28 cellular contexts compared by ENCODE assay signal in genomic region chrX:29941292-29941691, GRCh38.
A peak's percentile ranks its signal among the peaks of the same experiment; 100 is the strongest.
DNase-seq lines count a peak whose midpoint lies in the region; ATAC-seq and TF ChIP-seq lines count a peak whose summit lies in the region.
"Had no signal": no experiment of that assay in that cellular context is flagged by ENCODE, and none has a peak within 500 bp of the region (broad histone marks: within the 10 kb centered on the region; RNA-seq: fewer than 3 reads in every experiment).

No MANE protein-coding gene starts in this region.

- no peak overlapping the region for H2AFZ ChIP-seq in hepatocyte
- H2AFZ ChIP-seq: GM23338 had no signal

- peaks cover 27% of the 10 kb centered on the region for H3K4me1 ChIP-seq in cardiac muscle cell (ENCODE audit: low read depth)
- no peaks in the 10 kb centered on the region for H3K4me1 ChIP-seq in hepatocyte (ENCODE audit: insufficient read depth)
- H3K4me1 ChIP-seq in left lung: no peaks in the 10 kb centered on the region
- H3K4me1 ChIP-seq in CD8-positive, alpha-beta memory T cell (ENCODE audit: insufficient read depth, low read length): no peaks in the 10 kb centered on the region
- H3K4me1 ChIP-seq: SJSA1, vagina had no signal

- in situ Hi-C loops in brain microvascular endothelial cell (cut with HindIII; ENCODE audit: low pct_ligation_motif_present, low sequenced_read_pairs): no loop called here

- intact Hi-C loops in left ventricle myocardium superior (cut with micrococcal nuclease): no loop called here
- intact Hi-C loops in left lung (cut with DNase I): no loop called here
- intact Hi-C loops in activated CD8-positive, alpha-beta T cell treated with anti-CD3 and anti-CD28 coated beads for 36 hours (cut with micrococcal nuclease): no loop called here

- H3K9me3 Mint-ChIP-seq in naive thymus-derived CD8-positive, alpha-beta T cell: peaks cover 0 to 4% (median 0%) of the 10 kb centered on the region in 9 donors
- H3K9me3 Mint-ChIP-seq in CD8-positive, alpha-beta memory T cell: peaks cover 0 to 2% (median 0%) of the 10 kb centered on the region in 5 donors
- no peaks in the 10 kb centered on the region for H3K9me3 Mint-ChIP-seq in activated CD8-positive, alpha-beta T cell treated with anti-CD3 and anti-CD28 coated beads for 36 hours
- H3K9me3 Mint-ChIP-seq: activated CD4-positive, alpha-beta memory T cell treated with anti-CD3 and anti-CD28 coated beads for 36 hours; activated naive CD8-positive, alpha-beta T cell treated with anti-CD3 and anti-CD28 coated beads, Interleukin-2, amount 10 ng/mL, durations not matched to agents 7 days and 5 days; GM23338; HFFc6; natural killer cell treated with Interleukin-12 subunit alpha and Interleukin-12 subunit beta and Interleukin-15 and Interleukin-18, amount 100 ng/mL, for 72 hours; stimulated activated naive CD8-positive, alpha-beta T cell treated with anti-CD3 and anti-CD28 coated beads, Interleukin-15, Interleukin-2, amounts not matched to agents 100 ng/mL and 50 ng/mL, for 24 hours had no signal

- H3K9me3 ChIP-seq in cardiac muscle cell (ENCODE audit: low read depth) (no peaks in the 10 kb centered on the region), hepatocyte (ENCODE audit: low read depth) (no peaks in the 10 kb centered on the region), left lung (no peaks in the 10 kb centered on the region)
- no peaks in the 10 kb centered on the region for H3K9me3 ChIP-seq in CD8-positive, alpha-beta memory T cell (ENCODE audit: low read length)
- H3K9me3 ChIP-seq: SJSA1, vagina had no signal

- ATAC-seq in left ventricle myocardium superior (no peak), left lung (no peak)
- ATAC-seq in naive thymus-derived CD8-positive, alpha-beta T cell: no peak
- ATAC-seq in activated CD8-positive, alpha-beta T cell treated with anti-CD3 and anti-CD28 coated beads for 36 hours: no peak
- ATAC-seq: CD8-positive, alpha-beta T cell; GM23338; left lobe of liver; natural killer cell treated with Interleukin-12 subunit alpha and Interleukin-12 subunit beta and Interleukin-15 and Interleukin-18, amount 100 ng/mL, for 72 hours; T-cell had no signal

- no peaks in the 10 kb centered on the region for H3K79me2 ChIP-seq in hepatocyte

- no peaks in the 10 kb centered on the region for H3K27me3 ChIP-seq in cardiac muscle cell
- no peaks in the 10 kb centered on the region for H3K27me3 ChIP-seq in brain microvascular endothelial cell (replicated peaks)
- no peaks in the 10 kb centered on the region for H3K27me3 ChIP-seq in hepatocyte
- H3K27me3 ChIP-seq in left lung: no peaks in the 10 kb centered on the region
- no peaks in the 10 kb centered on the region for H3K27me3 ChIP-seq in CD8-positive, alpha-beta memory T cell (ENCODE audit: insufficient read depth, low read length, poor library complexity, severe bottlenecking)
- H3K27me3 ChIP-seq: SJSA1, vagina had no signal

- H3K4me3 Mint-ChIP-seq in naive thymus-derived CD8-positive, alpha-beta T cell: no peak overlapping the region
- H3K4me3 Mint-ChIP-seq in CD8-positive, alpha-beta memory T cell: no peak overlapping the region
- no peak overlapping the region for H3K4me3 Mint-ChIP-seq in activated CD8-positive, alpha-beta T cell treated with anti-CD3 and anti-CD28 coated beads for 36 hours
- H3K4me3 Mint-ChIP-seq: activated CD4-positive, alpha-beta memory T cell treated with anti-CD3 and anti-CD28 coated beads for 36 hours; activated naive CD8-positive, alpha-beta T cell treated with anti-CD3 and anti-CD28 coated beads, Interleukin-2, amount 10 ng/mL, durations not matched to agents 7 days and 5 days; CD8-positive, alpha-beta T cell; GM23338; HFFc6; IgD-negative memory B cell; natural killer cell treated with Interleukin-12 subunit alpha and Interleukin-12 subunit beta and Interleukin-15 and Interleukin-18, amount 100 ng/mL, for 72 hours; stimulated activated naive CD8-positive, alpha-beta T cell treated with anti-CD3 and anti-CD28 coated beads, Interleukin-15, Interleukin-2, amounts not matched to agents 100 ng/mL and 50 ng/mL, for 24 hours; T-cell had no signal

- POLR2A ChIA-PET in naive thymus-derived CD8-positive, alpha-beta T cell (lab: Charles Lee): no interaction called here
- POLR2A ChIA-PET in CD8-positive, alpha-beta memory T cell (lab: Charles Lee): no interaction called here
- POLR2A ChIA-PET in activated CD8-positive, alpha-beta T cell treated with anti-CD3 and anti-CD28 coated beads for 36 hours (lab: Charles Lee): no interaction called here

- DNase-seq in cardiac muscle cell (ENCODE audit: low read depth in 1 of 2, low spot score in 1 of 2) (peak; percentile 33 to 60), left ventricle myocardium superior (no peak), brain microvascular endothelial cell (peak; percentile 45), hepatocyte (ENCODE audit: low spot score) (peak; percentile 19), left lung (no peak)
- no peak for DNase-seq in naive thymus-derived CD8-positive, alpha-beta T cell
- DNase-seq in CD8-positive, alpha-beta memory T cell: no peak
- no peak for DNase-seq in activated CD8-positive, alpha-beta T cell treated with anti-CD3 and anti-CD28 coated beads for 36 hours
- DNase-seq: activated CD4-positive, alpha-beta memory T cell treated with anti-CD3 and anti-CD28 coated beads for 36 hours; activated CD4-positive, CD25-positive, alpha-beta regulatory T cell treated with anti-CD3 and anti-CD28 coated beads, Interleukin-2, amount 50 U/mL, for 72 hours; activated effector memory CD4-positive, alpha-beta T cell treated with anti-CD3 and anti-CD28 coated beads, Interleukin-2, amount 50 U/mL, for 16 hours; activated naive CD8-positive, alpha-beta T cell treated with anti-CD3 and anti-CD28 coated beads, Interleukin-2, amount 10 ng/mL, durations not matched to agents 7 days and 5 days; activated T-cell treated with anti-CD3 and anti-CD28 coated beads for 4 hours; CD8-positive, alpha-beta T cell; dorsolateral prefrontal cortex; foreskin fibroblast; HFFc6; NCI-H1092 treated with DMSO at 0.1 percent for 48 hours; NCI-H187 treated with DMSO at 0.1 percent for 48 hours; NCI-H69; T-cell had no signal

- no peaks in the 10 kb centered on the region for H3K36me3 ChIP-seq in cardiac muscle cell
- H3K36me3 ChIP-seq in brain microvascular endothelial cell (replicated peaks): no peaks in the 10 kb centered on the region
- no peaks in the 10 kb centered on the region for H3K36me3 ChIP-seq in hepatocyte (replicated peaks; ENCODE audit: insufficient read depth, low read depth)
- no peaks in the 10 kb centered on the region for H3K36me3 ChIP-seq in left lung
- H3K36me3 ChIP-seq in CD8-positive, alpha-beta memory T cell (ENCODE audit: insufficient read depth, low read length): no peaks in the 10 kb centered on the region
- H3K36me3 ChIP-seq: SJSA1, vagina had no signal

- no peaks in the 10 kb centered on the region for H3K4me1 Mint-ChIP-seq in naive thymus-derived CD8-positive, alpha-beta T cell
- no peaks in the 10 kb centered on the region for H3K4me1 Mint-ChIP-seq in CD8-positive, alpha-beta memory T cell
- no peaks in the 10 kb centered on the region for H3K4me1 Mint-ChIP-seq in activated CD8-positive, alpha-beta T cell treated with anti-CD3 and anti-CD28 coated beads for 36 hours (ENCODE audit: low read depth)
- H3K4me1 Mint-ChIP-seq: activated naive CD8-positive, alpha-beta T cell treated with anti-CD3 and anti-CD28 coated beads, Interleukin-2, amount 10 ng/mL, durations not matched to agents 7 days and 5 days; IgD-negative memory B cell; T-cell had no signal

- H3K27ac ChIP-seq in cardiac muscle cell (peak overlapping the region; percentile 81), brain microvascular endothelial cell (no peak overlapping the region), hepatocyte (no peak overlapping the region), left lung (no peak overlapping the region)
- H3K27ac ChIP-seq in CD8-positive, alpha-beta memory T cell (ENCODE audit: low read depth, low read length): no peak overlapping the region
- H3K27ac ChIP-seq: dorsolateral prefrontal cortex, SJSA1, vagina had no signal

- no peak overlapping the region for H3K4me3 ChIP-seq in cardiac muscle cell
- H3K4me3 ChIP-seq in brain microvascular endothelial cell (ENCODE audit: low read depth, low read length): no peak overlapping the region
- H3K4me3 ChIP-seq in hepatocyte: no peak overlapping the region
- H3K4me3 ChIP-seq in left lung: no peak overlapping the region
- no peak overlapping the region for H3K4me3 ChIP-seq in CD8-positive, alpha-beta memory T cell (ENCODE audit: low read length)
- H3K4me3 ChIP-seq: dorsolateral prefrontal cortex, GM23338, SJSA1, vagina had no signal

- no peak overlapping the region for H3K27ac Mint-ChIP-seq in naive thymus-derived CD8-positive, alpha-beta T cell
- H3K27ac Mint-ChIP-seq in CD8-positive, alpha-beta memory T cell: no peak overlapping the region
- H3K27ac Mint-ChIP-seq in activated CD8-positive, alpha-beta T cell treated with anti-CD3 and anti-CD28 coated beads for 36 hours: no peak overlapping the region
- H3K27ac Mint-ChIP-seq: activated CD4-positive, alpha-beta memory T cell treated with anti-CD3 and anti-CD28 coated beads for 36 hours; activated naive CD8-positive, alpha-beta T cell treated with anti-CD3 and anti-CD28 coated beads, Interleukin-2, amount 10 ng/mL, durations not matched to agents 7 days and 5 days; CD8-positive, alpha-beta T cell; GM23338; HFFc6; IgD-negative memory B cell; natural killer cell treated with Interleukin-12 subunit alpha and Interleukin-12 subunit beta and Interleukin-15 and Interleukin-18, amount 100 ng/mL, for 72 hours; stimulated activated naive CD8-positive, alpha-beta T cell treated with anti-CD3 and anti-CD28 coated beads, Interleukin-15, Interleukin-2, amounts not matched to agents 100 ng/mL and 50 ng/mL, for 24 hours; T-cell had no signal

- no peak overlapping the region for H3K4me2 ChIP-seq in hepatocyte
- H3K4me2 ChIP-seq: GM23338 had no signal

- CTCF ChIA-PET in CD8-positive, alpha-beta memory T cell (lab: Charles Lee): no interaction called here
- CTCF ChIA-PET in activated CD8-positive, alpha-beta T cell treated with anti-CD3 and anti-CD28 coated beads for 36 hours (lab: Charles Lee): no interaction called here

- no peaks in the 10 kb centered on the region for H4K20me1 ChIP-seq in hepatocyte (ENCODE audit: insufficient read depth, poor library complexity, severe bottlenecking)

- H3K36me3 Mint-ChIP-seq in naive thymus-derived CD8-positive, alpha-beta T cell: peaks cover 0 to 5% (median 0%) of the 10 kb centered on the region in 3 donors
- H3K36me3 Mint-ChIP-seq in CD8-positive, alpha-beta memory T cell: no peaks in the 10 kb centered on the region
- no peaks in the 10 kb centered on the region for H3K36me3 Mint-ChIP-seq in activated CD8-positive, alpha-beta T cell treated with anti-CD3 and anti-CD28 coated beads for 36 hours (ENCODE audit: low read depth)
- H3K36me3 Mint-ChIP-seq: activated CD4-positive, alpha-beta memory T cell treated with anti-CD3 and anti-CD28 coated beads for 36 hours; activated naive CD8-positive, alpha-beta T cell treated with anti-CD3 and anti-CD28 coated beads, Interleukin-2, amount 10 ng/mL, durations not matched to agents 7 days and 5 days; CD8-positive, alpha-beta T cell; IgD-negative memory B cell; T-cell had no signal

- H3K9me2 ChIP-seq in hepatocyte (replicated peaks; ENCODE audit: insufficient read depth): no peaks in the 10 kb centered on the region

- 26% methylated on average over 1 of the region's 1 CpG for WGBS in hepatocyte (ENCODE audit: low lambda C conversion rate, missing lambda C conversion rate)

- no peak for TF ChIP-seq CTCF in cardiac muscle cell (IDR thresholded peaks at IDR 0.05; ENCODE audit: low read depth, low read length)
- TF ChIP-seq CTCF in brain microvascular endothelial cell (IDR thresholded peaks at IDR 0.05; ENCODE audit: low read depth, low read length, missing control alignments): no peak
- TF ChIP-seq CTCF in hepatocyte (IDR thresholded peaks at IDR 0.05; ENCODE audit: poor library complexity): no peak
- TF ChIP-seq CTCF in left lung (IDR thresholded peaks at IDR 0.05): no peak
- no peak for TF ChIP-seq CTCF in activated CD8-positive, alpha-beta T cell treated with anti-CD3 and anti-CD28 coated beads for 36 hours (IDR thresholded peaks at IDR 0.05)

- H3K27me3 Mint-ChIP-seq in naive thymus-derived CD8-positive, alpha-beta T cell: no peaks in the 10 kb centered on the region
- no peaks in the 10 kb centered on the region for H3K27me3 Mint-ChIP-seq in CD8-positive, alpha-beta memory T cell
- H3K27me3 Mint-ChIP-seq in activated CD8-positive, alpha-beta T cell treated with anti-CD3 and anti-CD28 coated beads for 36 hours: no peaks in the 10 kb centered on the region
- H3K27me3 Mint-ChIP-seq: activated CD4-positive, alpha-beta memory T cell treated with anti-CD3 and anti-CD28 coated beads for 36 hours; activated naive CD8-positive, alpha-beta T cell treated with anti-CD3 and anti-CD28 coated beads, Interleukin-2, amount 10 ng/mL, durations not matched to agents 7 days and 5 days; IgD-negative memory B cell; stimulated activated naive CD8-positive, alpha-beta T cell treated with anti-CD3 and anti-CD28 coated beads, Interleukin-15, Interleukin-2, amounts not matched to agents 100 ng/mL and 50 ng/mL, for 24 hours had no signal

Comparison
In these comparisons a context has a peak if more than half of its experiments do, and no peak if none do; other contexts are left out.
1. DNase-seq: peak in cardiac muscle cell (2 of 2), brain microvascular endothelial cell (single experiment) and hepatocyte (single experiment); none in left ventricle myocardium superior (single experiment), naive thymus-derived CD8-positive, alpha-beta T cell (0 of 10), left lung (0 of 2), CD8-positive, alpha-beta memory T cell (0 of 5) and activated CD8-positive, alpha-beta T cell treated with anti-CD3 and anti-CD28 coated beads for 36 hours (single experiment).